17 cellular contexts compared by ENCODE assay signal in the genomic region with DNA sequence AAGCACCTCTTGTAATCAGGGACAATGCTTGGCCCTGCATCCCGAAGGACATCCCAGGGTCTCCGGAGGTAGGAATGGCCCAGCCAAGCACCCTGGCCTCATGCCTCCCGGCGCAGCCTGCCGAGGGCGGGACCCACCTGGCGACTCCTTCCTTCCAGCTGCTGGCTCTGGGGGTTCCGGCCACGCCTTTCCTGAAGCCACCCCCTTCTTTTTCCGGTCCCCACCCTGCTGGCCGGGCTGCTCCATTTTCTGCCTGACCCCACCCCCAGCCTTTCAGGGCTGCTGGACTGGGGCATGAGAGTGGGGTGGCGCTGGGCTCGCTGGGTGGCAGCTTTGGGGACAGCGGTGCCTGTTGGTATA. TPM values are rescaled to one million over a fixed set of nuclear protein-coding genes. Genes with fewer than 3 reads are reported as not detected.
"Had no signal": no experiment of that assay in that cellular context is flagged by ENCODE, and none has a peak within 500 bp of the region (broad histone marks: within the 10 kb centered on the region; RNA-seq: fewer than 3 reads in every experiment).

No MANE protein-coding gene starts in this region.

- H3K9me3 ChIP-seq: testis had no signal

- DNase-seq: activated CD4-positive, alpha-beta T cell treated with anti-CD3 and anti-CD28 coated beads for 4 hours; activated CD8-positive, alpha-beta memory T cell treated with anti-CD3 and anti-CD28 coated beads, Interleukin-2, amount 50 U/mL, for 48 hours; activated CD8-positive, alpha-beta T cell treated with anti-CD3 and anti-CD28 coated beads for 36 hours; activated naive CD4-positive, alpha-beta T cell treated with Interleukin-2 at 50 U/mL for 16 hours; erythroblast; immature natural killer cell; left colon; stimulated activated CD4-positive, alpha-beta T cell treated with anti-CD3 and anti-CD28 coated beads, Interleukin-4, amount 100 ng/mL, for 4 hours; stimulated activated naive CD8-positive, alpha-beta T cell treated with anti-CD3 and anti-CD28 coated beads, Interleukin-15, amount 100 ng/mL, for 72 hours; T-helper 9 cell; testis had no signal

- ATAC-seq: activated CD8-positive, alpha-beta T cell treated with anti-CD3 and anti-CD28 coated beads for 36 hours; left colon; stimulated activated naive CD8-positive, alpha-beta T cell treated with anti-CD3 and anti-CD28 coated beads, Interleukin-15, amount 100 ng/mL, for 72 hours had no signal

- H3K27me3 ChIP-seq: cardiac muscle cell, testis had no signal

- FAIRE-seq: astrocyte, colon had no signal

- H3K27ac ChIP-seq: cardiac muscle cell, testis had no signal

- H3K4me3 ChIP-seq: cardiac muscle cell, testis had no signal

- H3K36me3 ChIP-seq: cardiac muscle cell had no signal

RNA-seq across cellular contexts. Expression of a gene that starts 22.5 kb away (rescaled TPM):
- total RNA-seq: activated CD8-positive, alpha-beta T cell treated with anti-CD3 and anti-CD28 coated beads for 36 hours; astrocyte; cardiac muscle cell; left colon; osteocyte; skeletal muscle tissue; ureter had no signal
- polyA plus RNA-seq: cardiac muscle cell had no signal
